In genomic region chr20:47241345-47241781, GRCh38 we compare ENCODE assay signal across 15 cellular contexts.
A peak's percentile ranks its signal among the peaks of the same experiment; 100 is the strongest.
DNase-seq lines count a peak whose midpoint lies in the region; ATAC-seq, FAIRE-seq and TF ChIP-seq lines count a peak whose summit lies in the region.
"Had no signal": no experiment of that assay in that cellular context is flagged by ENCODE, and none has a peak within 500 bp of the region (broad histone marks: within the 10 kb centered on the region; RNA-seq: fewer than 3 reads in every experiment).

No MANE protein-coding gene starts in this region.

- no peak for TF ChIP-seq CTCF in left ventricle myocardium inferior (IDR thresholded peaks at IDR 0.05; ENCODE audit: borderline replicate concordance)
- TF ChIP-seq CTCF in astrocyte of the spinal cord (IDR thresholded peaks at IDR 0.05; ENCODE audit: low read depth, low read length), result no peak
- no peak for TF ChIP-seq CTCF in HepG2 (CRISPR knock-in tag; IDR thresholded peaks at IDR 0.05)

- POLR2A ChIA-PET in HepG2 (lab: Yijun Ruan, JAX), result interaction anchor here (0.7 to 0.9 kb wide), 2 partner anchors 116 to 408 kb away, joined by 3 read pairs; partner anchors contain the start of gene ZMYND8

- peaks cover 0 to 5% (median 0%) of the 10 kb centered on the region in 3 donors for H3K27me3 Mint-ChIP-seq in immature natural killer cell (ENCODE audit: low read depth in 3 of 3)
- H3K27me3 Mint-ChIP-seq: dendritic cell treated with granulocyte-macrophage colony-stimulating factor and Interleukin-4, amounts not matched to agents 40 ng/mL and 50 ng/mL, for 4 days had no signal

- TF ChIP-seq RAD21 in HepG2 (CRISPR knock-in tag; IDR thresholded peaks at IDR 0.05), result no peak

- TF ChIP-seq EP300 in HepG2 (IDR thresholded peaks at IDR 0.05; ENCODE audit: low read depth in 2 of 2, low read length in 2 of 2), result no peak
- TF ChIP-seq EP300 in HepG2 (CRISPR knock-in tag; IDR thresholded peaks at IDR 0.05; ENCODE audit: borderline replicate concordance), result no peak

- H3K9me3 ChIP-seq in left ventricle myocardium inferior (replicated peaks) (no peaks in the 10 kb centered on the region), HepG2 (ENCODE audit: low read length) (no peaks in the 10 kb centered on the region), aorta (ENCODE audit: control insufficient read depth, low read length) (no peaks in the 10 kb centered on the region)

- no peak overlapping the region for H3K4me2 ChIP-seq in HepG2 (ENCODE audit: low read depth, low read length)
- H3K4me2 ChIP-seq: hepatocyte had no signal

- H4K20me1 ChIP-seq in HepG2 (ENCODE audit: insufficient read depth, low read length), result peaks cover 53% of the 10 kb centered on the region

- H3K36me3 ChIP-seq in left ventricle myocardium inferior (peaks cover 60% of the 10 kb centered on the region), HepG2 (replicated peaks in 1 of 2; ENCODE audit: control insufficient read depth in 1 of 2, insufficient read depth in 2 of 2, low read length in 2 of 2) (peaks cover 63 to 90% of the 10 kb centered on the region in 2 experiments), aorta (ENCODE audit: control insufficient read depth in 1 of 2, insufficient read depth in 2 of 2, low read length in 1 of 2) (peaks cover 0 to 2% of the 10 kb centered on the region in 2 donors)

- TSS peak; percentile 38 for BruUV-seq in HepG2 (replicated peaks; lab: Mats Ljungman, UMichigan)

- FAIRE-seq in HepG2 (lab: Jason Lieb, UNC), result no peak
- FAIRE-seq: A204.1, G401.6 had no signal

- H3K9ac ChIP-seq in HepG2 (ENCODE audit: insufficient read depth, low read depth, low read length), result no peak overlapping the region

- TF ChIP-seq POLR2A in HepG2 (IDR thresholded peaks at IDR 0.05; ENCODE audit: insufficient read depth in 1 of 2, low read depth in 2 of 2, low read length in 2 of 2), result 0 out of 4 replicates have a peak, but pooled peaks of 1 of the 2 experiments have one; percentile 22

- peaks cover 0 to 3% of the 10 kb centered on the region in 2 donors for H3K4me1 Mint-ChIP-seq in immature natural killer cell

- peaks cover 23% of the 10 kb centered on the region for H3K79me2 ChIP-seq in HepG2 (ENCODE audit: insufficient read depth, low read length)

- H3K36me3 Mint-ChIP-seq in immature natural killer cell, result peaks cover 19 to 35% (median 24%) of the 10 kb centered on the region in 3 donors

- peak; percentile 80 for ATAC-seq in Right ventricle myocardium inferior
- peak; percentile 24; the same call in 1 of the 3 replicates for ATAC-seq in HepG2
- peak; percentile 33 for ATAC-seq in aorta (ENCODE audit: low FRiP score)
- no peak for ATAC-seq in GM19455 (IDR thresholded peaks at IDR 0.05; ENCODE audit: unreplicated experiment)

- intact Hi-C loops in Right ventricle myocardium inferior (cut with DNase I) (no loop called here), left ventricle myocardium inferior (cut with micrococcal nuclease) (no loop called here), HepG2 (cut with micrococcal nuclease; ENCODE audit: unreplicated experiment) (no loop called here), aorta (cut with DNase I) (no loop called here)

- H3K27me3 ChIP-seq in left ventricle myocardium inferior (ENCODE audit: low read depth) (no peaks in the 10 kb centered on the region), HepG2 (ENCODE audit: control insufficient read depth in 1 of 2, insufficient read depth in 2 of 2, low read length in 2 of 2) (no peaks in the 10 kb centered on the region), aorta (ENCODE audit: control insufficient read depth in 1 of 2, insufficient read depth in 2 of 2, low read length in 1 of 2) (no peaks in the 10 kb centered on the region)
- H3K27me3 ChIP-seq: hepatocyte had no signal

- CTCF ChIA-PET in HepG2 (lab: Yijun Ruan, JAX; ENCODE audit: low intra/inter-chr PET ratio, low total read pairs), result no interaction called here

- H3K27ac Mint-ChIP-seq in immature natural killer cell, result peak overlapping the region in 2 of 6 donors; percentile 13 to 77
- H3K27ac Mint-ChIP-seq: dendritic cell treated with granulocyte-macrophage colony-stimulating factor and Interleukin-4, amounts not matched to agents 40 ng/mL and 50 ng/mL, for 4 days had no signal

- in situ Hi-C loops in astrocyte of the spinal cord (cut with HindIII; ENCODE audit: low sequenced_read_pairs), result no loop called here
- in situ Hi-C loops in HepG2 (cut with HindIII; ENCODE audit: extremely low pct_ligation_motif_present, low pct_unique_long_range_greater_than_20kb), result no loop called here

- H3K9me3 Mint-ChIP-seq in immature natural killer cell, result no peaks in the 10 kb centered on the region
- H3K9me3 Mint-ChIP-seq: dendritic cell treated with granulocyte-macrophage colony-stimulating factor and Interleukin-4, amounts not matched to agents 40 ng/mL and 50 ng/mL, for 4 days had no signal

- H3K27ac ChIP-seq in left ventricle myocardium inferior (replicated peaks) (no peak overlapping the region), HepG2 (ENCODE audit: extremely low read length, insufficient read depth, low read length) (no peak overlapping the region), aorta (ENCODE audit: low read depth in 1 of 2, low read length in 2 of 2) (no peak overlapping the region)
- H3K27ac ChIP-seq: hepatocyte had no signal

- WGBS in HepG2 (ENCODE audit: low lambda C conversion rate), result 95% methylated on average over 8 of the region's 8 CpGs
- 89 to 90% methylated on average over 8 of the region's 8 CpGs for WGBS in aorta, 2 donors

- H3K4me3 ChIP-seq in left ventricle myocardium inferior, result no peak overlapping the region
- H3K4me3 ChIP-seq in astrocyte of the spinal cord (ENCODE audit: low read depth, low read length), result no peak overlapping the region
- no peak overlapping the region for H3K4me3 ChIP-seq in HepG2 (replicated peaks in 1 of 3; ENCODE audit: insufficient read depth in 1 of 3, low read depth in 2 of 3, low read length in 3 of 3)
- H3K4me3 ChIP-seq in aorta (ENCODE audit: low read length in 2 of 2), result no peak overlapping the region
- H3K4me3 ChIP-seq: hepatocyte had no signal

- H3K4me3 Mint-ChIP-seq in immature natural killer cell, result no peak overlapping the region
- H3K4me3 Mint-ChIP-seq: dendritic cell treated with granulocyte-macrophage colony-stimulating factor and Interleukin-4, amounts not matched to agents 40 ng/mL and 50 ng/mL, for 4 days had no signal

- no peak overlapping the region for H2AFZ ChIP-seq in HepG2 (ENCODE audit: low read length)
- H2AFZ ChIP-seq: hepatocyte had no signal

- DNase-seq in Right ventricle myocardium inferior (ENCODE audit: missing footprints), result no peak
- no peak for DNase-seq in left ventricle myocardium inferior
- DNase-seq in astrocyte of the spinal cord (ENCODE audit: low read depth, low spot score), result peak; percentile 62
- no peak for DNase-seq in HepG2 (ENCODE audit: low spot score)
- no peak for DNase-seq in aorta
- no peak for DNase-seq in immature natural killer cell
- DNase-seq in NCI-H2029 (lab: John Stamatoyannopoulos, UW), result no peak
- DNase-seq: activated CD4-positive, alpha-beta T cell treated with anti-CD3 and anti-CD28 coated beads, Interleukin-2, amount 50 U/mL, for 1 hour; KG1; stimulated activated CD4-positive, alpha-beta T cell treated with anti-CD3 and anti-CD28 coated beads, Interleukin-12 subunit alpha, Interleukin-12 subunit beta, amount 100 ng/mL, for 4 hours had no signal

- H3K4me1 ChIP-seq in left ventricle myocardium inferior, result peaks cover 14% of the 10 kb centered on the region
- peaks cover 19% of the 10 kb centered on the region for H3K4me1 ChIP-seq in HepG2 (ENCODE audit: insufficient read depth, low read length)
- H3K4me1 ChIP-seq in aorta (ENCODE audit: control insufficient read depth in 1 of 2, insufficient read depth in 2 of 2, low read length in 2 of 2), result no peaks in the 10 kb centered on the region

TF ChIP-seq in HepG2, 621 proteins besides CTCF, POLR2A, EP300 and RAD21:
- TF ChIP-seq RBM22 (optimal IDR thresholded peaks at IDR 0.05; ENCODE audit: low read length) (peak; percentile 82), NFYC (CRISPR knock-in tag; IDR thresholded peaks at IDR 0.05) (no peak), ZNF484 (CRISPR knock-in tag; IDR thresholded peaks at IDR 0.05; ENCODE audit: borderline replicate concordance, low read depth) (no peak), RXRA (CRISPR knock-in tag; IDR thresholded peaks at IDR 0.05) (no peak), CBX2 (IDR thresholded peaks at IDR 0.05; ENCODE audit: low read depth, low read length) (no peak), CBX2 (CRISPR knock-in tag; IDR thresholded peaks at IDR 0.05; ENCODE audit: low read depth) (no peak), ZNF264 (CRISPR knock-in tag; IDR thresholded peaks at IDR 0.05) (no peak)
